20 cellular contexts compared by ENCODE assay signal in the genomic region with DNA sequence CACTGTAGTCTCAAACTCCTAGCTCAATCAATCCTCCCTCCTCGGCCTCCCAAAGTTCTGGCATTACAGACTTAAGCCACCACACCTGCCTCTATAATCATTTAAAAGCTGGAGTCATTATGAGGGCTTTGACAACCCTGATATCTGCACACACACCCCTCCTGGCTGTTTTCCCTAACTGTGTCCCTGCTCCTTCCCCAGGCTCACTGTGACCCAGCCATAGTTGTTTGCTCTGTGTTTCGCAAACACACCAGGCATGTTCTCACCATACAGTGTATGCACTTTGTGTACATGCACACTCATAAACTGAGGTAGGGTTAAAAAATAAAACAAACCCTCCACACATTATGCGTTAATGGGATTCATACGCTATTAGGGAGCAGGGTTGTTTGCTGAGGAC. TPM values are rescaled to one million over a fixed set of nuclear protein-coding genes. Genes with fewer than 3 reads are reported as not detected.
A peak's percentile ranks its signal among the peaks of the same experiment; 100 is the strongest.
DNase-seq lines count a peak whose midpoint lies in the region; ATAC-seq, FAIRE-seq and TF ChIP-seq lines count a peak whose summit lies in the region.
"Had no signal": no experiment of that assay in that cellular context is flagged by ENCODE, and none has a peak within 500 bp of the region (broad histone marks: within the 10 kb centered on the region; RNA-seq: fewer than 3 reads in every experiment).

No MANE protein-coding gene starts in this region.

- H3K4me3 ChIP-seq in LNCaP clone FGC (ENCODE audit: low read depth, low read length): no peak overlapping the region
- no peak overlapping the region for H3K4me3 ChIP-seq in pancreas
- H3K4me3 ChIP-seq in heart right ventricle: no peak overlapping the region
- H3K4me3 ChIP-seq: GM12878, GM23248, HAP-1, K562 had no signal

- H3K9me3 ChIP-seq in pancreas (no peaks in the 10 kb centered on the region), heart right ventricle (no peaks in the 10 kb centered on the region)
- H3K9me3 ChIP-seq: BE2C, HAP-1 had no signal

- intact Hi-C loops in pancreas (cut with DNase I): no loop called here
- intact Hi-C loops in heart right ventricle (cut with DNase I): no loop called here

- H3K4me1 ChIP-seq in pancreas (peaks cover 0 to 11% (median 10%) of the 10 kb centered on the region in 3 donors), heart right ventricle (peaks cover 0 to 8% (median 0%) of the 10 kb centered on the region in 9 donors)
- H3K4me1 ChIP-seq: BE2C, HAP-1 had no signal

- 38 to 40% methylated on average over 4 of the region's 4 CpGs for whole genome bisulfite sequencing in pancreas, 2 donors
- 95 to 100% methylated on average over 4 of the region's 4 CpGs for WGBS in heart right ventricle, 2 donors

- DNase-seq in HuH-7 (ENCODE audit: low spot score) (peak; percentile 11), LNCaP clone FGC (ENCODE audit: low read depth) (peak; percentile 42), pancreas (peak in 4 of 6 donors; percentile 38 to 62 (median 55)), heart right ventricle (no peak), GM10248 (ENCODE audit: extremely low spot score) (no peak)
- DNase-seq in central memory CD8-positive, alpha-beta T cell (ENCODE audit: low spot score in 2 of 2): no peak
- DNase-seq: BE2C; C1 segment of cervical spinal cord; CD4-positive, CD25-positive, alpha-beta regulatory T cell; CD8-positive, alpha-beta memory T cell; COR-L47; DMS79 treated with DMSO at 0.1 percent for 48 hours; GF-D8; GM23248 had no signal

- H3K36me3 Mint-ChIP-seq in central memory CD8-positive, alpha-beta T cell (ENCODE audit: insufficient read depth): no peaks in the 10 kb centered on the region
- H3K36me3 Mint-ChIP-seq: CD8-positive, alpha-beta memory T cell had no signal

- FAIRE-seq in pancreas (lab: Jason Lieb, UNC): no peak
- FAIRE-seq: GM12878, GM19239, K562 had no signal

- H3K36me3 ChIP-seq in pancreas (no peaks in the 10 kb centered on the region), heart right ventricle (no peaks in the 10 kb centered on the region)
- H3K36me3 ChIP-seq: BE2C, HAP-1 had no signal

- H3K27me3 ChIP-seq in pancreas (no peaks in the 10 kb centered on the region), heart right ventricle (peaks cover 0 to 5% (median 0%) of the 10 kb centered on the region in 7 donors)
- H3K27me3 ChIP-seq: BE2C had no signal

- peak overlapping the region; percentile 52 for H3K27ac Mint-ChIP-seq in central memory CD8-positive, alpha-beta T cell (ENCODE audit: low read depth)

- H3K4me1 Mint-ChIP-seq in central memory CD8-positive, alpha-beta T cell: no peaks in the 10 kb centered on the region
- H3K4me1 Mint-ChIP-seq: CD8-positive, alpha-beta memory T cell had no signal

- no peak for ATAC-seq in central memory CD8-positive, alpha-beta T cell (replicated peaks; ENCODE audit: extremely low read depth, poor library complexity, severe bottlenecking)
- ATAC-seq in pancreas: peak; percentile 65 to 87 (median 78)
- no peak for ATAC-seq in heart right ventricle
- ATAC-seq: GM12878, K562 had no signal

- H3K27ac ChIP-seq in pancreas (peak overlapping the region in 1 of 4 donors; percentile 11), heart right ventricle (no peak overlapping the region)
- H3K27ac ChIP-seq: GM23248 had no signal

- CTCF ChIA-PET in GM10248 (lab: Yijun Ruan, JAX): interaction anchor here (1.3 to 1.6 kb wide), 3 partner anchors 13 to 135 kb away, joined by 3 to 4 read pairs (median 3); no protein-coding TSS in a partner anchor

- TF ChIP-seq CTCF in LNCaP clone FGC (IDR thresholded peaks at IDR 0.05; ENCODE audit: control insufficient read depth, extremely low read depth, insufficient read depth) (no peak), pancreas (IDR thresholded peaks at IDR 0.05) (no peak), heart right ventricle (IDR thresholded peaks at IDR 0.05) (no peak), GM10248 (IDR thresholded peaks at IDR 0.05; ENCODE audit: control extremely low read depth, extremely low read depth, low read depth, missing control alignments) (no peak)

- no peak overlapping the region for H3K4me3 Mint-ChIP-seq in central memory CD8-positive, alpha-beta T cell
- H3K4me3 Mint-ChIP-seq: CD4-positive, CD25-positive, alpha-beta regulatory T cell; CD8-positive, alpha-beta memory T cell had no signal

- H3K27me3 Mint-ChIP-seq in central memory CD8-positive, alpha-beta T cell: peaks cover 10% of the 10 kb centered on the region

- H3K9me3 Mint-ChIP-seq in central memory CD8-positive, alpha-beta T cell: no peaks in the 10 kb centered on the region
- H3K9me3 Mint-ChIP-seq: CD4-positive, CD25-positive, alpha-beta regulatory T cell; CD8-positive, alpha-beta memory T cell had no signal

- POLR2A ChIA-PET in GM10248 (lab: Yijun Ruan, JAX): no interaction called here

RNA-seq across cellular contexts. Expression of gene IL20, which starts 21.8 kb away (rescaled TPM):
- total RNA-seq in pancreas (not detected), heart right ventricle (not detected)
- polyA plus RNA-seq in pancreas (not detected), heart right ventricle (not detected)
- total RNA-seq: A172; CD4-positive, CD25-positive, alpha-beta regulatory T cell; CD8-positive, alpha-beta memory T cell; GM23248; H4; K562 had no signal
- polyA plus RNA-seq: CD4-positive, CD25-positive, alpha-beta regulatory T cell; CD8-positive, alpha-beta memory T cell; GM23248; K562 had no signal

RNA-seq across cellular contexts. Expression of gene IL24, which starts 53.6 kb away (rescaled TPM):
- total RNA-seq in pancreas (not detected), heart right ventricle (not detected)
- polyA plus RNA-seq in pancreas (not detected), heart right ventricle (under 1 TPM in 1 of 2 donors, not detected in 1; 0.26 TPM)
- total RNA-seq: A172; CD4-positive, CD25-positive, alpha-beta regulatory T cell; K562 had no signal

Comparison
In these comparisons a context has a peak if more than half of its experiments do, and no peak if none do; other contexts are left out.
1. DNase-seq: peak in HuH-7 (single experiment), LNCaP clone FGC (single experiment) and pancreas (4 of 6); none in central memory CD8-positive, alpha-beta T cell (0 of 2), heart right ventricle (0 of 2) and GM10248 (single experiment).
2. ATAC-seq: peak in pancreas (4 of 4); none in central memory CD8-positive, alpha-beta T cell (single experiment) and heart right ventricle (0 of 8).